1 cellular context compared by ENCODE assay signal in the genomic region with DNA sequence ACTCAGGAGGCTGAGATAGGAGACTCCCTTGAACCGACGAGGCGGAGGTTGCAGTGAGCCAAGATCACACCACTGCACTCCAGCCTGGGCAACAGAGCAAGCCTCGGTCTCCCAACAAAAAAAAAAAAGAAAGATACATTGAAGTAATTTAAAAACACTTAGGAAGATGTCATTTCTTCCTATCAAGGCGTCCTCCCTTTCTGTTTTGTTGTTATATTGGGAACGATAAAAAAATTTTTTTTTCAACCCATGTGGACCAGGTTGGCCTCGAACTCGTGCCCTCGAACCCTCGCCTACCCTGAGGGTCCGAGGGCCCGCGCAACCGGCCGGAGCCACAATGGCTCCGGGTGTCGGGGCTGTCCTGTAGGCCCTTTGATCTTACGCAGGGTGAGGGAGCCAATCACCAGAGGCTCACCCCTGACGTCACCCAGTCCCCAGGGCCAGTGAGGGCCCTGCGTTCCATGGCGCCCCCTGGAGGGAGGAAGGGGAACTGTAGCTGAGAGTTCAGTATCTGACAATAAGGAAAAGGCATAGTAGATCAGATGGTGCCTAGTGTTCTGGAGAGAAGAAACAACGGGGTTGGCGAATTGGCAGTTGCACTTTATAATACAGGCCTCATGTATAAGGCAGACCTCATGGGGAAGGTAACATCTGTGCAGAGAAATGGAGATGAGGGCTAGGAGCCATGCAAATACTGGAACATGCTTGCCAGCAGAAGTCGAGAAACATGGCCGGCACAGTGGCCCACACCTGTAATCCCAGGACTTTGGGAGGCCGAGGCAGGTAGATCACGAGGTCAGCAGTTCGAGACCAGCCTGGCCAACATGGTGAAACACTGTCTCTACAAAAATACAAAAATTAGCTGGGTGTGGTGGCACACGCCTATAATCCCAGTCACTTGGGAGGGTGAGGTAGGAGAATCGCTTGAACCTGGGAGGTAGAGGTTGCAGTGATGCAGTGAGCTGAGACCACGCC.
A peak's percentile ranks its signal among the peaks of the same experiment; 100 is the strongest.
TF ChIP-seq lines count a peak whose summit lies in the region.

No MANE protein-coding gene starts in this region.

TF ChIP-seq in HEK293, 187 proteins besides CTCF, POLR2A, EP300 and RAD21 (continued from another document):
- peak; percentile 63; the same call in 1 of the 2 replicates for TF ChIP-seq ZBTB10 (tag by site-specific recombination; IDR thresholded peaks at IDR 0.05)
- TF ChIP-seq RBAK (tag by site-specific recombination; IDR thresholded peaks at IDR 0.05), result peak; percentile 66; the same call in 1 of the 2 replicates
- TF ChIP-seq, protein P1, sequence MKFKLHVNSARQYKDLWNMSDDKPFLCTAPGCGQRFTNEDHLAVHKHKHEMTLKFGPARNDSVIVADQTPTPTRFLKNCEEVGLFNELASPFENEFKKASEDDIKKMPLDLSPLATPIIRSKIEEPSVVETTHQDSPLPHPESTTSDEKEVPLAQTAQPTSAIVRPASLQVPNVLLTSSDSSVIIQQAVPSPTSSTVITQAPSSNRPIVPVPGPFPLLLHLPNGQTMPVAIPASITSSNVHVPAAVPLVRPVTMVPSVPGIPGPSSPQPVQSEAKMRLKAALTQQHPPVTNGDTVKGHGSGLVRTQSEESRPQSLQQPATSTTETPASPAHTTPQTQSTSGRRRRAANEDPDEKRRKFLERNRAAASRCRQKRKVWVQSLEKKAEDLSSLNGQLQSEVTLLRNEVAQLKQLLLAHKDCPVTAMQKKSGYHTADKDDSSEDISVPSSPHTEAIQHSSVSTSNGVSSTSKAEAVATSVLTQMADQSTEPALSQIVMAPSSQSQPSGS (tag by site-specific recombination; IDR thresholded peaks at IDR 0.05; ENCODE audit: low read depth), result peak; percentile 52
- peak; percentile 42; the same call in 1 of the 2 replicates for TF ChIP-seq PRDM10 (tag by site-specific recombination; IDR thresholded peaks at IDR 0.05)
- TF ChIP-seq SP7 (tag by site-specific recombination; IDR thresholded peaks at IDR 0.05), result peak; percentile 68
- peak; percentile 94 for TF ChIP-seq SCRT1 (tag by site-specific recombination; IDR thresholded peaks at IDR 0.05; ENCODE audit: borderline replicate concordance)
- TF ChIP-seq ZNF148 (tag by site-specific recombination; IDR thresholded peaks at IDR 0.05; ENCODE audit: borderline replicate concordance), result peak; percentile 72; the same call in 1 of the 2 replicates
- TF ChIP-seq KLF9 (tag by site-specific recombination; IDR thresholded peaks at IDR 0.05; ENCODE audit: low read depth), result peak; percentile 55; the same call in 1 of the 2 replicates
- TF ChIP-seq YY2 (tag by site-specific recombination; IDR thresholded peaks at IDR 0.05), result peak; percentile 78
- peak; percentile 45; the same call in 1 of the 2 replicates for TF ChIP-seq ZXDB (tag by site-specific recombination; IDR thresholded peaks at IDR 0.05)
- peak; percentile 97 for TF ChIP-seq ZNF580 (tag by site-specific recombination; IDR thresholded peaks at IDR 0.05)
- TF ChIP-seq ZNF2 (tag by site-specific recombination; IDR thresholded peaks at IDR 0.05), result peak; percentile 70; the same call in 1 of the 2 replicates
- TF ChIP-seq KLF8 (tag by site-specific recombination; IDR thresholded peaks at IDR 0.05), result peak; percentile 78
- TF ChIP-seq SCRT2 (tag by site-specific recombination; IDR thresholded peaks at IDR 0.05), result peak; percentile 75
- TF ChIP-seq KLF7 (tag by site-specific recombination; IDR thresholded peaks at IDR 0.05; ENCODE audit: borderline replicate concordance), result peak; percentile 44; the same call in 1 of the 2 replicates
- peak; percentile 54; the same call in 1 of the 2 replicates for TF ChIP-seq YY1 (tag by site-specific recombination; IDR thresholded peaks at IDR 0.05)
- peak; percentile 84 for TF ChIP-seq ZNF248 (tag by site-specific recombination; IDR thresholded peaks at IDR 0.05)
- TF ChIP-seq ZNF404 (tag by site-specific recombination; IDR thresholded peaks at IDR 0.05), result 0 out of 2 replicates have a peak, but pooled peaks have one; percentile 8
- peak; percentile 75; the same call in 1 of the 2 replicates for TF ChIP-seq ZNF24 (tag by site-specific recombination; IDR thresholded peaks at IDR 0.05)
- 0 out of 2 replicates have a peak, but pooled peaks have one; percentile 40 for TF ChIP-seq ZBTB17 (tag by site-specific recombination; IDR thresholded peaks at IDR 0.05)
- peak; percentile 52; the same call in 1 of the 2 replicates for TF ChIP-seq ZEB2 (tag by site-specific recombination; IDR thresholded peaks at IDR 0.05)
